Comparison of ENCODE assay signal across 6 cellular contexts in genomic region chr1:149338698-149339097, GRCh38.
DNase-seq lines count a peak whose midpoint lies in the region; ATAC-seq, FAIRE-seq and TF ChIP-seq lines count a peak whose summit lies in the region.
"Not testable (repeated sequence)": the region's sequence is repeated elsewhere in the genome, so short reads cannot be mapped to it uniquely, and the experiment has no call there.

No MANE protein-coding gene starts in this region.

- intact Hi-C loops in sciatic nerve (cut with DNase I): not testable (repeated sequence)

- H3K4me3 ChIP-seq in GM23338; RWPE2 (ENCODE audit: severe bottlenecking); astrocyte (ENCODE audit: insufficient read depth, low read depth, low read length): not testable (repeated sequence)

- H3K4me1 ChIP-seq in GM23338 (ENCODE audit: insufficient read depth); RWPE2 (ENCODE audit: insufficient read depth, poor library complexity, severe bottlenecking); astrocyte (ENCODE audit: insufficient read depth, low read length); foreskin keratinocyte: not testable (repeated sequence)

- TF ChIP-seq CTCF in GM23338 (conservative IDR thresholded peaks at IDR 0.05; ENCODE audit: low read depth in 2 of 2); RWPE2 (IDR thresholded peaks at IDR 0.05; ENCODE audit: poor library complexity, severe bottlenecking); astrocyte (IDR thresholded peaks at IDR 0.05; ENCODE audit: insufficient read depth, low read depth, low read length); foreskin keratinocyte (conservative IDR thresholded peaks at IDR 0.05): not testable (repeated sequence)

- not testable (repeated sequence) for H3K9me3 ChIP-seq in RWPE2 (ENCODE audit: severe bottlenecking); astrocyte (ENCODE audit: insufficient read depth, low read depth, low read length)

- H3K9ac ChIP-seq in astrocyte (ENCODE audit: low read length): not testable (repeated sequence)

- not testable (repeated sequence) for H3K27ac Mint-ChIP-seq in GM23338; astrocyte (ENCODE audit: unreplicated experiment)

- H3K36me3 ChIP-seq in GM23338 (ENCODE audit: insufficient read depth); RWPE2 (ENCODE audit: low read depth); astrocyte (ENCODE audit: insufficient read depth, low read length): not testable (repeated sequence)

- ATAC-seq in GM23338: peak; percentile 35; the same call in 2 of the 3 replicates
- peak; percentile 73 for ATAC-seq in RWPE2 (ENCODE audit: low read depth)
- peak; percentile 24 for ATAC-seq in foreskin keratinocyte
- ATAC-seq in left lobe of liver: peak; percentile 21
- ATAC-seq in sciatic nerve: peak; percentile 13

- H3K27me3 ChIP-seq in GM23338 (ENCODE audit: insufficient read depth); RWPE2 (ENCODE audit: insufficient read depth, poor library complexity, severe bottlenecking); astrocyte (ENCODE audit: insufficient read depth, low read length); foreskin keratinocyte: not testable (repeated sequence)

- not testable (repeated sequence) for DNase-seq in GM23338 (ENCODE audit: low spot score); RWPE2 (ENCODE audit: low spot score); astrocyte (ENCODE audit: low read depth); foreskin keratinocyte; left lobe of liver (ENCODE audit: low spot score); sciatic nerve (ENCODE audit: low spot score)

- not testable (repeated sequence) for H3K27ac ChIP-seq in GM23338 (ENCODE audit: low read depth); RWPE2 (ENCODE audit: poor library complexity, severe bottlenecking); astrocyte (ENCODE audit: low read depth, low read length); foreskin keratinocyte

- not testable (repeated sequence) for H3F3A ChIP-seq in GM23338 (replicated peaks; ENCODE audit: low read depth)

- FAIRE-seq in astrocyte (lab: Jason Lieb, UNC): peak; percentile 45

- H3K4me2 ChIP-seq in GM23338; astrocyte (ENCODE audit: low read length): not testable (repeated sequence)

- H3K9me3 Mint-ChIP-seq in GM23338; astrocyte (ENCODE audit: unreplicated experiment): not testable (repeated sequence)

- not testable (repeated sequence) for H3K27me3 Mint-ChIP-seq in GM23338 (ENCODE audit: insufficient read depth, low read depth, poor library complexity); astrocyte (ENCODE audit: low read depth, unreplicated experiment)

- H3K79me2 ChIP-seq in GM23338 (replicated peaks; ENCODE audit: insufficient read depth); astrocyte (ENCODE audit: insufficient read depth, low read length): not testable (repeated sequence)

- H3K36me3 Mint-ChIP-seq in GM23338 (ENCODE audit: low read depth); astrocyte (ENCODE audit: low read depth, unreplicated experiment): not testable (repeated sequence)

- H3K9me2 ChIP-seq in GM23338 (ENCODE audit: insufficient read depth): not testable (repeated sequence)

- H4K20me1 ChIP-seq in GM23338 (replicated peaks; ENCODE audit: insufficient read depth); astrocyte (ENCODE audit: insufficient read depth, low read length): not testable (repeated sequence)

- not testable (repeated sequence) for H3K4me1 Mint-ChIP-seq in GM23338; astrocyte (ENCODE audit: low read depth, unreplicated experiment)

- not testable (repeated sequence) for H3K4me3 Mint-ChIP-seq in GM23338; astrocyte (ENCODE audit: unreplicated experiment)

- not testable (repeated sequence) for H2AFZ ChIP-seq in GM23338; astrocyte (ENCODE audit: low read depth, low read length)

Comparison
In these comparisons a context has a peak if more than half of its experiments do, and no peak if none do; other contexts are left out.
1. ATAC-seq: peak in every context shown above with its lines; median percentile 73 in RWPE2; 35 in GM23338; 24 in foreskin keratinocyte; 21 in left lobe of liver; 13 in sciatic nerve.